15 cellular contexts compared by ENCODE assay signal in the genomic region with DNA sequence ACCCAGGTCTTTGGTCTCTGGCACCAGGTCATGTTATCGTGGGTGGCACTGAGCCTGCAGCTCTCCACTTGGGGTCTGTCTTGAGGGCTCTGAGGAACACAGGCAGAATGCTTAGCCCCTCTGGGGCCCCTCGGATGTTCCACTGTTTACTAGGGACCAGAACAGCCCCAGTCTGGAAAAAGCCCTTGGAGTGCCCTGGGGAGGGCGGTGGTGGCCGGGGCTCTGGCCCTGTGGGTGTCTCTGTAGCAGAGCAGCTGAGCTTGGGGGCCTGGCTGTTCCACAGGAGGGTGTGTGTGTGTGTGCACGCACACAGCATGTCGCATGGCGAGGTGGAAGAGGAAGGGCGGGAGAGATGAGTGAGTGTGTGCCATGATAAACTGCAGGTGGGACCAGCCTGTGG. TPM values are rescaled to one million over a fixed set of nuclear protein-coding genes. Genes with fewer than 3 reads are reported as not detected.
DNase-seq lines count a peak whose midpoint lies in the region; ATAC-seq and TF ChIP-seq lines count a peak whose summit lies in the region.
"Had no signal": no experiment of that assay in that cellular context is flagged by ENCODE, and none has a peak within 500 bp of the region (broad histone marks: within the 10 kb centered on the region; RNA-seq: fewer than 3 reads in every experiment).

No MANE protein-coding gene starts in this region.

- no peak overlapping the region for H2AK5ac ChIP-seq in neuronal stem cell (ENCODE audit: low read depth, low read length)

- DNase-seq in RWPE2 (ENCODE audit: low spot score) (peak; percentile 62), neuronal stem cell (ENCODE audit: low spot score) (no peak), cerebellum (ENCODE audit: low spot score) (no peak), OCI-M2 (lab: John Stamatoyannopoulos, UW; ENCODE audit: unreplicated experiment) (no peak)
- no peak for DNase-seq in central memory CD8-positive, alpha-beta T cell (ENCODE audit: low spot score in 2 of 2)
- DNase-seq: AML-193; Caco-2; CD4-positive, alpha-beta T cell; GOT3; H9; IMR-90 had no signal

- no peaks in the 10 kb centered on the region for H3K9me3 Mint-ChIP-seq in central memory CD8-positive, alpha-beta T cell
- H3K9me3 Mint-ChIP-seq: CD4-positive, alpha-beta T cell had no signal

- H3K4me1 Mint-ChIP-seq in central memory CD8-positive, alpha-beta T cell, result peaks cover 6% of the 10 kb centered on the region
- H3K4me1 Mint-ChIP-seq: H9 had no signal

- H3K27ac Mint-ChIP-seq in central memory CD8-positive, alpha-beta T cell (ENCODE audit: low read depth), result no peak overlapping the region
- H3K27ac Mint-ChIP-seq: CD4-positive, alpha-beta T cell had no signal

- no peaks in the 10 kb centered on the region for H3K79me1 ChIP-seq in neuronal stem cell (ENCODE audit: low read depth, low read length)

- no peak for ATAC-seq in RWPE2 (ENCODE audit: low read depth)
- no peak for ATAC-seq in central memory CD8-positive, alpha-beta T cell (replicated peaks; ENCODE audit: extremely low read depth, poor library complexity, severe bottlenecking)
- no peak for ATAC-seq in GM18873 (IDR thresholded peaks at IDR 0.05; ENCODE audit: low FRiP score, unreplicated experiment)
- no peak for ATAC-seq in GM19452 (IDR thresholded peaks at IDR 0.05; ENCODE audit: unreplicated experiment)

- no peak overlapping the region for H2BK12ac ChIP-seq in neuronal stem cell (ENCODE audit: low read length)

- no peaks in the 10 kb centered on the region for H3K9me3 ChIP-seq in RWPE2 (ENCODE audit: severe bottlenecking)
- peaks cover 7 to 11% of the 10 kb centered on the region in 2 donors for H3K9me3 ChIP-seq in neuronal stem cell (replicated peaks in 1 of 2; ENCODE audit: control insufficient read depth in 2 of 2, insufficient read depth in 1 of 2, low read depth in 1 of 2, low read length in 2 of 2)

- no peak overlapping the region for H3K27ac ChIP-seq in RWPE2 (ENCODE audit: poor library complexity, severe bottlenecking)
- no peak overlapping the region for H3K27ac ChIP-seq in neuronal stem cell (replicated peaks; ENCODE audit: low read length)
- H3K27ac ChIP-seq: C4-2B had no signal

- peak overlapping the region; percentile 85 for H4K8ac ChIP-seq in neuronal stem cell (ENCODE audit: low read depth, low read length)

- H2BK15ac ChIP-seq in neuronal stem cell (ENCODE audit: low read length), result no peak overlapping the region

- H2BK5ac ChIP-seq in neuronal stem cell (ENCODE audit: low read length), result peak overlapping the region; percentile 9

- H3K4me3 ChIP-seq in RWPE2 (ENCODE audit: severe bottlenecking) (no peak overlapping the region), neuronal stem cell (ENCODE audit: low read length in 2 of 2) (no peak overlapping the region)

- no peak for TF ChIP-seq CTCF in RWPE2 (IDR thresholded peaks at IDR 0.05; ENCODE audit: poor library complexity, severe bottlenecking)

- H3K18ac ChIP-seq in neuronal stem cell (ENCODE audit: low read length), result no peak overlapping the region

- no peak overlapping the region for H4K91ac ChIP-seq in neuronal stem cell (ENCODE audit: low read depth, low read length, poor library complexity)

- no peak overlapping the region for H2BK120ac ChIP-seq in neuronal stem cell (ENCODE audit: low read depth, low read length)

- no peak overlapping the region for H3K14ac ChIP-seq in neuronal stem cell (ENCODE audit: low read length)

- peak overlapping the region; percentile 31 for H3K4me3 Mint-ChIP-seq in central memory CD8-positive, alpha-beta T cell
- H3K4me3 Mint-ChIP-seq: H9 had no signal

- H3K36me3 ChIP-seq in RWPE2 (ENCODE audit: low read depth) (no peaks in the 10 kb centered on the region), neuronal stem cell (replicated peaks in 1 of 2; ENCODE audit: control insufficient read depth in 2 of 2, insufficient read depth in 2 of 2, low read length in 2 of 2) (peaks cover 4 to 56% of the 10 kb centered on the region in 2 donors)

- no CpG with 5 or more reads among the region's 8 CpGs for WGBS in neuronal stem cell (ENCODE audit: extremely low coverage in 2 of 2, insufficient read length in 2 of 2, insufficient replicate concordance in 1 of 2), 2 donors

- no peak overlapping the region for H2AFZ ChIP-seq in neuronal stem cell (ENCODE audit: low read length)

- peaks cover 3% of the 10 kb centered on the region for H3K36me3 Mint-ChIP-seq in central memory CD8-positive, alpha-beta T cell (ENCODE audit: insufficient read depth)

- H3K4me1 ChIP-seq in RWPE2 (ENCODE audit: insufficient read depth, poor library complexity, severe bottlenecking) (no peaks in the 10 kb centered on the region), neuronal stem cell (ENCODE audit: control insufficient read depth in 2 of 2, insufficient read depth in 1 of 2, low read depth in 1 of 2, low read length in 2 of 2) (no peaks in the 10 kb centered on the region)
- H3K4me1 ChIP-seq: Caco-2 had no signal

- H3K23ac ChIP-seq in neuronal stem cell (ENCODE audit: low read depth, low read length, poor library complexity), result no peak overlapping the region

- H3K4ac ChIP-seq in neuronal stem cell (ENCODE audit: low read length), result no peak overlapping the region

- no peak overlapping the region for H3K9ac ChIP-seq in neuronal stem cell (ENCODE audit: low read depth, low read length, poor library complexity)

- H3K27me3 ChIP-seq in RWPE2 (ENCODE audit: insufficient read depth, poor library complexity, severe bottlenecking) (no peaks in the 10 kb centered on the region), neuronal stem cell (ENCODE audit: control insufficient read depth in 3 of 3, insufficient read depth in 3 of 3, low read depth in 1 of 3, low read length in 3 of 3) (peaks cover 0 to 2% (median 0%) of the 10 kb centered on the region in 3 experiments)

- H3K4me2 ChIP-seq in neuronal stem cell (ENCODE audit: insufficient read depth, low read length, poor library complexity, severe bottlenecking), result no peak overlapping the region

- H3K27me3 Mint-ChIP-seq in central memory CD8-positive, alpha-beta T cell, result no peaks in the 10 kb centered on the region
- H3K27me3 Mint-ChIP-seq: CD4-positive, alpha-beta T cell had no signal

RNA-seq across cellular contexts. Expression of a gene that starts 15.4 kb away (rescaled TPM):
- polyA plus RNA-seq in neuronal stem cell (2013, experiment 1 of 2), result 2.5 TPM
- polyA plus RNA-seq in neuronal stem cell (2013, experiment 2 of 2), result 2.3 TPM
- 38.9 TPM for total RNA-seq in cerebellum

RNA-seq across cellular contexts. Expression of a gene that starts 35.8 kb away (rescaled TPM):
- 0.26 TPM for polyA plus RNA-seq in neuronal stem cell (2013, experiment 1 of 2)
- 0.39 TPM for polyA plus RNA-seq in neuronal stem cell (2013, experiment 2 of 2)
- 25.6 TPM for total RNA-seq in cerebellum
- total RNA-seq: Caco-2; CD4-positive, alpha-beta T cell; IMR-90 had no signal
- polyA plus RNA-seq: BJ had no signal

RNA-seq across cellular contexts. Expression of a gene that starts 35.9 kb away (rescaled TPM):
- polyA plus RNA-seq in neuronal stem cell (2013, experiment 1 of 2), result 0.01 TPM
- 0.03 TPM for polyA plus RNA-seq in neuronal stem cell (2013, experiment 2 of 2)
- total RNA-seq in cerebellum, result 0.27 TPM
- total RNA-seq: Caco-2; CD4-positive, alpha-beta T cell; IMR-90 had no signal
- polyA plus RNA-seq: BJ, IMR-90 had no signal

RNA-seq across cellular contexts. Expression of a gene that starts 45.4 kb away (rescaled TPM):
- 0.01 TPM for polyA plus RNA-seq in neuronal stem cell (2013, experiment 1 of 2)
- polyA plus RNA-seq in neuronal stem cell (2013, experiment 2 of 2), result 0.01 TPM
- total RNA-seq in cerebellum, result 0.18 TPM
- total RNA-seq: IMR-90 had no signal
- polyA plus RNA-seq: BJ, IMR-90 had no signal

RNA-seq across cellular contexts. Expression of a gene that starts 52.7 kb away (rescaled TPM):
- 24.8 TPM for polyA plus RNA-seq in neuronal stem cell (2013, experiment 1 of 2)
- 23.4 TPM for polyA plus RNA-seq in neuronal stem cell (2013, experiment 2 of 2)
- 33.7 TPM for total RNA-seq in cerebellum
